ENCODE assay signal across 1 cellular context in genomic region chr3:157500232-157500631, GRCh38.
TF ChIP-seq lines count a peak whose summit lies in the region.

No MANE protein-coding gene starts in this region.

TF ChIP-seq in H1, 55 proteins besides CTCF, POLR2A, EP300 and RAD21 (continued from another document):
- no peak for TF ChIP-seq SIRT6 (IDR thresholded peaks at IDR 0.05; ENCODE audit: low read length)
